17 cellular contexts compared by ENCODE assay signal in the genomic region with DNA sequence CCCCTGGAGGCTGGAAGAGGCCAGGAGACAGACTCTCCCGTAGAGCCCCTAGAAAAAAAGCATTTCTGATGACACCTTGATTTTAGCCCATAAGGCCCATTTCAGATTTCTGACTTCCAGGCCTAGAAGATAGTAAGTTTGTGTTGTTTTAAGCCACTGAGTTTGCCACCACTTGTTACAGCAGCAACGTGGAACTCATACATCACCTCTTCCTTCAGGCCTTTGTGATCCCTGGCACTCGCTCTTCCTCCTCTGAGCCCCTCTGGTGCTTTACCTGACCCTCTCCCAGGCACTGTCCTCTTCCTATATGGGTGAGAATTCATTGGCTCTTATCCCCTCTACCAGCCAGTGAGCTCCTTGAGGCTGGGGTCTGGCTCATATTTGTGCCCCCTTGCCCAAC. TPM values are rescaled to one million over a fixed set of nuclear protein-coding genes. Genes with fewer than 3 reads are reported as not detected.
DNase-seq lines count a peak whose midpoint lies in the region; ATAC-seq, FAIRE-seq and TF ChIP-seq lines count a peak whose summit lies in the region.
"Had no signal": no experiment of that assay in that cellular context is flagged by ENCODE, and none has a peak within 500 bp of the region (broad histone marks: within the 10 kb centered on the region; RNA-seq: fewer than 3 reads in every experiment).

No MANE protein-coding gene starts in this region.

- H2AFZ ChIP-seq in IMR-90 (replicated peaks; ENCODE audit: low read length, poor library complexity) (no peak overlapping the region), K562 (ENCODE audit: low read depth, low read length) (no peak overlapping the region)

- WGBS in IMR-90 (ENCODE audit: extremely low coverage in 2 of 2, insufficient read length in 1 of 2), 2 experiments = no CpG with 5 or more reads among the region's 3 CpGs
- WGBS in K562 (ENCODE audit: insufficient coverage, low coverage, missing lambda C conversion rate) = 56% methylated on average over 3 of the region's 3 CpGs
- WGBS in pancreas, 2 donors = 88 to 95% methylated on average over 3 of the region's 3 CpGs

- H3K79me1 ChIP-seq in IMR-90 (ENCODE audit: low read depth in 1 of 2, low read length in 2 of 2) = no peaks in the 10 kb centered on the region

- BruUV-seq in IMR-90 (replicated peaks; lab: Mats Ljungman, UMichigan) (no TSS peak), K562 (replicated peaks; lab: Mats Ljungman, UMichigan) (no TSS peak)

- peak overlapping the region; percentile 100 for H2AK5ac ChIP-seq in IMR-90 (ENCODE audit: low read depth, low read length)

- H2BK5ac ChIP-seq in IMR-90 (ENCODE audit: low read depth, low read length, poor library complexity, severe bottlenecking) = no peak overlapping the region

- POLR2A ChIA-PET in IMR-90 (lab: Charles Lee; ENCODE audit: unreplicated experiment) = no interaction called here
- POLR2A ChIA-PET in K562 (lab: Yijun Ruan, JAX) = interaction anchor here (1.9 kb wide), 1 partner anchor 10 kb away, joined by 5 read pairs; no protein-coding TSS in a partner anchor
- POLR2A ChIA-PET in activated CD4-positive, alpha-beta memory T cell treated with anti-CD3 and anti-CD28 coated beads, Interleukin-2, amount 10 ng/mL, durations not matched to agents 7 days and 5 days (lab: Charles Lee) = no interaction called here

- peak overlapping the region; percentile 99 for H3K4ac ChIP-seq in IMR-90 (ENCODE audit: low read depth, low read length)

- H3K4me3 Mint-ChIP-seq in nephron = no peak overlapping the region
- no peak overlapping the region for H3K4me3 Mint-ChIP-seq in activated CD4-positive, alpha-beta memory T cell treated with anti-CD3 and anti-CD28 coated beads, Interleukin-2, amount 10 ng/mL, durations not matched to agents 7 days and 5 days
- H3K4me3 Mint-ChIP-seq: IgD-negative memory B cell had no signal

- peak overlapping the region; percentile 100 for H2AK9ac ChIP-seq in IMR-90 (replicated peaks; ENCODE audit: low read depth, low read length, poor library complexity)

- ATAC-seq in IMR-90 (ENCODE audit: low read depth) (no peak), K562 (no peak), HG03039 (IDR thresholded peaks at IDR 0.05; ENCODE audit: unreplicated experiment) (no peak), pancreas (no peak)

- no peak overlapping the region for H3K18ac ChIP-seq in IMR-90 (ENCODE audit: low read depth, low read length)

- TF ChIP-seq RAD21 in IMR-90 (IDR thresholded peaks at IDR 0.05; ENCODE audit: low read length) (no peak), K562 (CRISPR knock-in tag; conservative IDR thresholded peaks at IDR 0.05 in 1 of 2, IDR thresholded peaks at IDR 0.05 in 1 of 2) (no peak)

- no peaks in the 10 kb centered on the region for H3K79me2 ChIP-seq in K562 (ENCODE audit: control insufficient read depth, insufficient read depth, low read length)

- no peak overlapping the region for H3K14ac ChIP-seq in IMR-90 (replicated peaks; ENCODE audit: low read depth, low read length)

- peak overlapping the region; percentile 76 to 95 (median 89) for H3K27ac Mint-ChIP-seq in nephron
- no peak overlapping the region for H3K27ac Mint-ChIP-seq in activated CD4-positive, alpha-beta memory T cell treated with anti-CD3 and anti-CD28 coated beads, Interleukin-2, amount 10 ng/mL, durations not matched to agents 7 days and 5 days
- H3K27ac Mint-ChIP-seq: CD8-positive, alpha-beta memory T cell; IgD-negative memory B cell had no signal

- no peak for DNase-seq in IMR-90
- no peak for DNase-seq in K562 (ENCODE audit: extremely low read depth in 1 of 4, low spot score in 3 of 4)
- DNase-seq in pancreas = no peak
- DNase-seq in SK-N-DZ (ENCODE audit: low spot score) = no peak
- no peak for DNase-seq in activated CD4-positive, alpha-beta memory T cell treated with anti-CD3 and anti-CD28 coated beads, Interleukin-2, amount 10 ng/mL, durations not matched to agents 7 days and 5 days
- DNase-seq: NCI-H1436 treated with DMSO at 0.1 percent for 48 hours, NCI-H748 treated with DMSO at 0.1 percent for 48 hours, T-helper 1 cell had no signal

- CTCF ChIA-PET in IMR-90 (lab: Yijun Ruan, JAX) = no interaction called here
- CTCF ChIA-PET in K562 (lab: Yijun Ruan, JAX; ENCODE audit: low intra/inter-chr PET ratio) = interaction anchor here (1.0 kb wide), 1 partner anchor 637 kb away, joined by 4 read pairs; no protein-coding TSS in a partner anchor
- CTCF ChIA-PET in activated CD4-positive, alpha-beta memory T cell treated with anti-CD3 and anti-CD28 coated beads, Interleukin-2, amount 10 ng/mL, durations not matched to agents 7 days and 5 days (lab: Charles Lee) = interaction anchor here (9.2 kb wide), 1 partner anchor 117 kb away, joined by 184 read pairs; no protein-coding TSS in a partner anchor

- H2BK15ac ChIP-seq in IMR-90 (ENCODE audit: low read depth, low read length) = peak overlapping the region; percentile 95

- H3K36me3 Mint-ChIP-seq in nephron (ENCODE audit: low read depth) = no peaks in the 10 kb centered on the region
- H3K36me3 Mint-ChIP-seq in activated CD4-positive, alpha-beta memory T cell treated with anti-CD3 and anti-CD28 coated beads, Interleukin-2, amount 10 ng/mL, durations not matched to agents 7 days and 5 days (ENCODE audit: low read depth) = no peaks in the 10 kb centered on the region
- H3K36me3 Mint-ChIP-seq: CD8-positive, alpha-beta memory T cell had no signal

- peaks cover 6% of the 10 kb centered on the region for H3K27me3 Mint-ChIP-seq in nephron (ENCODE audit: low read depth)
- H3K27me3 Mint-ChIP-seq in activated CD4-positive, alpha-beta memory T cell treated with anti-CD3 and anti-CD28 coated beads, Interleukin-2, amount 10 ng/mL, durations not matched to agents 7 days and 5 days = peaks cover 8% of the 10 kb centered on the region

- H3K4me1 ChIP-seq in IMR-90 (ENCODE audit: control insufficient read depth, insufficient read depth, low read length) = peaks cover 21% of the 10 kb centered on the region
- peaks cover 31 to 40% of the 10 kb centered on the region in 2 experiments for H3K4me1 ChIP-seq in K562 (replicated peaks in 1 of 2; ENCODE audit: control insufficient read depth in 2 of 2, insufficient read depth in 2 of 2, low read length in 2 of 2)
- peaks cover 0 to 14% (median 7%) of the 10 kb centered on the region in 3 donors for H3K4me1 ChIP-seq in pancreas

- no peak overlapping the region for H3K4me2 ChIP-seq in IMR-90 (ENCODE audit: low read depth, low read length)
- no peak overlapping the region for H3K4me2 ChIP-seq in K562 (ENCODE audit: insufficient read depth, low read length)

- no peak for TF ChIP-seq CTCF in IMR-90 (conservative IDR thresholded peaks at IDR 0.05; ENCODE audit: low read depth, low read length)
- no peak for TF ChIP-seq CTCF in K562 (IDR thresholded peaks at IDR 0.05 in 2 of 3, conservative IDR thresholded peaks at IDR 0.05 in 1 of 3; ENCODE audit: insufficient read depth in 2 of 3, low read depth in 1 of 3, low read length in 3 of 3)
- no peak for TF ChIP-seq CTCF in nephron (IDR thresholded peaks at IDR 0.05; ENCODE audit: unreplicated experiment in 3 of 3)
- TF ChIP-seq CTCF in pancreas (IDR thresholded peaks at IDR 0.05) = no peak

- H3K4me3 ChIP-seq in IMR-90 (ENCODE audit: insufficient read depth, low read depth, low read length) (no peak overlapping the region), K562 (no peak overlapping the region), pancreas (no peak overlapping the region)

- no peak overlapping the region for H3K9ac ChIP-seq in IMR-90 (ENCODE audit: low read depth, low read length)
- no peak overlapping the region for H3K9ac ChIP-seq in K562 (ENCODE audit: insufficient read depth in 1 of 2, low read depth in 2 of 2, low read length in 2 of 2)

- H3K9me3 Mint-ChIP-seq in nephron = no peaks in the 10 kb centered on the region
- peaks cover 4% of the 10 kb centered on the region for H3K9me3 Mint-ChIP-seq in activated CD4-positive, alpha-beta memory T cell treated with anti-CD3 and anti-CD28 coated beads, Interleukin-2, amount 10 ng/mL, durations not matched to agents 7 days and 5 days

- no peak overlapping the region for H3K23ac ChIP-seq in IMR-90 (ENCODE audit: low read depth, low read length)

- in situ Hi-C loops in IMR-90 (cut with MboI; ENCODE audit: low sequenced_read_pairs) = loop anchor here (5.0 kb wide), 1 partner anchor 640 kb away; no protein-coding TSS in a partner anchor
- in situ Hi-C loops in K562 (cut with MboI) = loop anchor here (5.0 kb wide), 3 partner anchors 60 to 745 kb away; partner anchors contain the start of gene KRT36

- peak overlapping the region; percentile 97 for H2BK120ac ChIP-seq in IMR-90 (ENCODE audit: low read depth, low read length)

- H3K36me3 ChIP-seq in IMR-90 (ENCODE audit: control insufficient read depth, insufficient read depth, low read length) (no peaks in the 10 kb centered on the region), K562 (ENCODE audit: control insufficient read depth, insufficient read depth, low read length) (no peaks in the 10 kb centered on the region), pancreas (no peaks in the 10 kb centered on the region)

- no peaks in the 10 kb centered on the region for H3K27me3 ChIP-seq in IMR-90 (ENCODE audit: control insufficient read depth, insufficient read depth, low read length)
- no peaks in the 10 kb centered on the region for H3K27me3 ChIP-seq in K562 (ENCODE audit: control insufficient read depth in 2 of 2, insufficient read depth in 2 of 2, low read length in 2 of 2)
- no peaks in the 10 kb centered on the region for H3K27me3 ChIP-seq in pancreas

- H3K9me3 ChIP-seq in IMR-90 (ENCODE audit: control insufficient read depth, insufficient read depth, low read length) = peaks cover 4% of the 10 kb centered on the region
- no peaks in the 10 kb centered on the region for H3K9me3 ChIP-seq in K562 (replicated peaks; ENCODE audit: control insufficient read depth, insufficient read depth, low read depth, low read length)
- no peaks in the 10 kb centered on the region for H3K9me3 ChIP-seq in pancreas

- H3K27ac ChIP-seq in IMR-90 (ENCODE audit: insufficient read depth, low read length) (no peak overlapping the region), K562 (ENCODE audit: extremely low read depth, low read depth, low read length) (no peak overlapping the region), pancreas (no peak overlapping the region)

- H3K9me1 ChIP-seq in IMR-90 (ENCODE audit: insufficient read depth, low read length) (peaks cover 12% of the 10 kb centered on the region), K562 (ENCODE audit: control insufficient read depth, insufficient read depth, low read length) (no peaks in the 10 kb centered on the region)

- no peaks in the 10 kb centered on the region for H4K20me1 ChIP-seq in IMR-90 (ENCODE audit: insufficient read depth, low read length)
- no peaks in the 10 kb centered on the region for H4K20me1 ChIP-seq in K562 (replicated peaks; ENCODE audit: control insufficient read depth, insufficient read depth, low read length)

- no peak for TF ChIP-seq EP300 in K562 (IDR thresholded peaks at IDR 0.05; ENCODE audit: low read length)

- FAIRE-seq in K562 (lab: Jason Lieb, UNC) (no peak), pancreas (lab: Jason Lieb, UNC) (no peak)

- H4K5ac ChIP-seq in IMR-90 (ENCODE audit: low read depth, low read length) = peak overlapping the region; percentile 38; the same call in 1 of the 2 replicates

- H4K91ac ChIP-seq in IMR-90 (ENCODE audit: insufficient read depth, low read depth, low read length) = peak overlapping the region; percentile 99

- H2BK20ac ChIP-seq in IMR-90 (ENCODE audit: low read depth, low read length) = peak overlapping the region; percentile 97

- dilution Hi-C loops in IMR-90 (cut with HindIII; ENCODE audit: low sequenced_read_pairs, unreplicated experiment) = no loop called here

- TF ChIP-seq POLR2A in IMR-90 (IDR thresholded peaks at IDR 0.05; ENCODE audit: low read depth, low read length) (no peak), K562 (conservative IDR thresholded peaks at IDR 0.05) (no peak)

- H4K8ac ChIP-seq in IMR-90 (ENCODE audit: low read depth in 2 of 2, low read length in 2 of 2) = peak overlapping the region in 1 of 2 experiments; percentile 94; a peak in 1 of 4 replicates

- H3K56ac ChIP-seq in IMR-90 (ENCODE audit: extremely low read depth, insufficient read depth, low read length) = no peak overlapping the region

- intact Hi-C loops in IMR-90 (cut with micrococcal nuclease) (loop anchor here (5.0 kb wide), 1 partner anchor 900 kb away; the partner anchor contains the start of gene SMARCE1), K562 (cut with micrococcal nuclease) (no loop called here), pancreas (cut with DNase I) (loop anchor here in 1 of 3 donors (5.0 kb wide), 1 partner anchor 110 kb away; no protein-coding TSS in a partner anchor)

- peaks cover 37% of the 10 kb centered on the region for H3K4me1 Mint-ChIP-seq in nephron
- H3K4me1 Mint-ChIP-seq in activated CD4-positive, alpha-beta memory T cell treated with anti-CD3 and anti-CD28 coated beads, Interleukin-2, amount 10 ng/mL, durations not matched to agents 7 days and 5 days = peaks cover 21% of the 10 kb centered on the region

RNA-seq across cellular contexts. Expression of gene KRT19, which starts 18.7 kb away (rescaled TPM):
- 14.7 and 18.1 TPM in 2 replicates for total RNA-seq in IMR-90 (2012; rRNA removed)
- 12.0 and 12.5 TPM in 2 replicates for polyA plus RNA-seq in IMR-90 (2012; rRNA removed)
- polyA plus RNA-seq in IMR-90 (2012; cell fraction: cytosol; rRNA removed) = 12.7 and 12.8 TPM in 2 replicates
- polyA plus RNA-seq in IMR-90 (2012; cell fraction: nucleus; rRNA removed; ENCODE audit: low replicate concordance) = 5.0 and 8.4 TPM in 2 replicates
- 25.0 and 82.2 TPM in 2 replicates for total RNA-seq in K562 (2011; cell fraction: chromatin; rRNA removed; ENCODE audit: low replicate concordance)
- 61.2 and 82.9 TPM in 2 replicates for total RNA-seq in K562 (2011; cell fraction: nucleolus; rRNA removed)
- total RNA-seq in K562 (2011; cell fraction: nucleoplasm; rRNA removed) = 39.3 and 39.4 TPM in 2 replicates
- total RNA-seq in K562 (2014; rRNA removed) = 120 and 137 TPM in 2 replicates
- total RNA-seq in K562 (2014; rRNA removed; fragmentation: Illumina TruSeq; extraction: Trizol) = 25.8 and 41.2 TPM in 2 replicates
- 91.7 and 92.6 TPM in 2 replicates for total RNA-seq in K562 (2015; rRNA removed; fragmentation: Illumina TruSeq; extraction: Trizol)
- 151 TPM in 2 replicates for total RNA-seq in K562 (2021)
- 96.3 and 121 TPM in 2 replicates for polyA plus RNA-seq in K562 (2011; rRNA removed)
- polyA plus RNA-seq in K562 (2011; cell fraction: cytosol; rRNA removed) = 119 and 275 TPM in 2 replicates
- polyA plus RNA-seq in K562 (2011; cell fraction: nucleus; rRNA removed) = 88.5 and 137 TPM in 2 replicates
- 152 and 175 TPM in 2 replicates for polyA plus RNA-seq in K562 (2012)
- polyA plus RNA-seq in K562 (2014; fragmentation: Illumina TruSeq; extraction: Trizol) = 66.5 and 76.7 TPM in 2 replicates
- 10 to 100 TPM; 18.5 to 21.5 TPM for polyA plus RNA-seq in K562 (2014; fragmentation: Nextera tagmentation; extraction: Ambion mirVana)
- polyA plus RNA-seq in K562 (2014; rRNA removed) = 80.2 and 104 TPM in 2 replicates
- polyA minus RNA-seq in K562 (2011; rRNA and poly(A)+ RNA removed) = 67.1 and 116 TPM in 2 replicates
- 126 and 127 TPM in 2 replicates for polyA minus RNA-seq in K562 (2011; cell fraction: cytosol; rRNA and poly(A)+ RNA removed)
- polyA minus RNA-seq in K562 (2011; cell fraction: nucleus; rRNA and poly(A)+ RNA removed) = 31.4 and 35.8 TPM in 2 replicates
- total RNA-seq in pancreas = 100 to 1,000 TPM in 2 of 6 donors, 10 to 100 TPM in 4; 14.2 to 147 (median 47.9) TPM
- 10 to 100 TPM; 81.5 to 81.9 TPM for polyA plus RNA-seq in pancreas
- 1.1 and 1.3 TPM in 2 replicates for polyA plus RNA-seq in SK-N-DZ (2014; cell fraction: cytosol; rRNA removed)
- 0.32 and 2.0 TPM in 2 replicates for polyA plus RNA-seq in SK-N-DZ (2014; cell fraction: nucleus; rRNA removed)
- not detected for total RNA-seq in activated CD4-positive, alpha-beta memory T cell treated with anti-CD3 and anti-CD28 coated beads, Interleukin-2, amount 10 ng/mL, durations not matched to agents 7 days and 5 days
- total RNA-seq: CD8-positive, alpha-beta memory T cell; SK-MEL-5 had no signal
- polyA plus RNA-seq: CD8-positive, alpha-beta memory T cell; IgD-negative memory B cell had no signal

RNA-seq across cellular contexts. Expression of gene KRT9, which starts 25.0 kb away (rescaled TPM):
- total RNA-seq in IMR-90 (2012; rRNA removed) (not detected in 2 replicates), K562 (2014; rRNA removed) (not detected in 2 replicates), K562 (2014; rRNA removed; fragmentation: Illumina TruSeq; extraction: Trizol) (not detected in 2 replicates), K562 (2015; rRNA removed; fragmentation: Illumina TruSeq; extraction: Trizol) (not detected in 2 replicates), K562 (2021) (not detected in 2 replicates), pancreas (not detected)
- polyA plus RNA-seq in IMR-90 (2012; rRNA removed) (not detected in 2 replicates), K562 (2011; rRNA removed) (not detected in 2 replicates), K562 (2014; fragmentation: Illumina TruSeq; extraction: Trizol) (not detected in 2 replicates), K562 (2014; fragmentation: Nextera tagmentation; extraction: Ambion mirVana) (under 1 TPM in 1 of 2 experiments, not detected in 1; 0.03 TPM), K562 (2014; rRNA removed) (not detected in 2 replicates), pancreas (not detected)
- not detected in 2 replicates for polyA plus RNA-seq in IMR-90 (2012; cell fraction: cytosol; rRNA removed)
- not detected in 2 replicates for polyA plus RNA-seq in IMR-90 (2012; cell fraction: nucleus; rRNA removed; ENCODE audit: low replicate concordance)
- total RNA-seq in K562 (2011; cell fraction: chromatin; rRNA removed; ENCODE audit: low replicate concordance) = not detected in 2 replicates
- not detected in 2 replicates for total RNA-seq in K562 (2011; cell fraction: nucleolus; rRNA removed)
- not detected in 2 replicates for total RNA-seq in K562 (2011; cell fraction: nucleoplasm; rRNA removed)
- polyA plus RNA-seq in K562 (2011; cell fraction: cytosol; rRNA removed) = 0.03 TPM in 1 of 2 replicates, not detected in the other
- polyA plus RNA-seq in K562 (2011; cell fraction: nucleus; rRNA removed) = not detected in 2 replicates
- polyA plus RNA-seq in K562 (2012) = not detected in 2 replicates
- not detected in 2 replicates for polyA minus RNA-seq in K562 (2011; rRNA and poly(A)+ RNA removed)
- polyA minus RNA-seq in K562 (2011; cell fraction: cytosol; rRNA and poly(A)+ RNA removed) = not detected in 2 replicates
- polyA minus RNA-seq in K562 (2011; cell fraction: nucleus; rRNA and poly(A)+ RNA removed) = not detected in 2 replicates
- 0.27 TPM in 1 of 2 replicates, not detected in the other for polyA plus RNA-seq in SK-N-DZ (2014; cell fraction: cytosol; rRNA removed)
- polyA plus RNA-seq in SK-N-DZ (2014; cell fraction: nucleus; rRNA removed) = 1.6 TPM in 1 of 2 replicates, not detected in the other
- not detected for total RNA-seq in activated CD4-positive, alpha-beta memory T cell treated with anti-CD3 and anti-CD28 coated beads, Interleukin-2, amount 10 ng/mL, durations not matched to agents 7 days and 5 days
- total RNA-seq: CD8-positive, alpha-beta memory T cell; Daoy; H7; RPMI7951; SK-MEL-5 had no signal
- polyA plus RNA-seq: BJ; CD8-positive, alpha-beta memory T cell; IgD-negative memory B cell had no signal

RNA-seq across cellular contexts. Expression of gene KRT15, which starts 28.1 kb away (rescaled TPM):
- total RNA-seq in IMR-90 (2012; rRNA removed) (2.9 and 3.6 TPM in 2 replicates), K562 (2014; rRNA removed) (0.37 and 2.4 TPM in 2 replicates), K562 (2014; rRNA removed; fragmentation: Illumina TruSeq; extraction: Trizol) (0.44 and 0.89 TPM in 2 replicates), K562 (2015; rRNA removed; fragmentation: Illumina TruSeq; extraction: Trizol) (0.29 and 0.68 TPM in 2 replicates), K562 (2021) (0.34 and 0.95 TPM in 2 replicates), pancreas (1 to 10 TPM in 2 of 6 donors, under 1 TPM in 4; 0.20 to 1.4 (median 0.43) TPM)
- polyA plus RNA-seq in IMR-90 (2012; rRNA removed) (5.3 and 7.6 TPM in 2 replicates), K562 (2011; rRNA removed) (2.1 and 4.4 TPM in 2 replicates), K562 (2014; fragmentation: Illumina TruSeq; extraction: Trizol) (0.49 and 1.1 TPM in 2 replicates), K562 (2014; fragmentation: Nextera tagmentation; extraction: Ambion mirVana) (under 1 TPM; 0.28 to 0.60 TPM), K562 (2014; rRNA removed) (0.56 and 2.0 TPM in 2 replicates), pancreas (1 to 10 TPM; 1.1 TPM)
- 3.4 and 3.7 TPM in 2 replicates for polyA plus RNA-seq in IMR-90 (2012; cell fraction: cytosol; rRNA removed)
- polyA plus RNA-seq in IMR-90 (2012; cell fraction: nucleus; rRNA removed; ENCODE audit: low replicate concordance) = 17.3 and 18.6 TPM in 2 replicates
- 2.1 and 4.1 TPM in 2 replicates for total RNA-seq in K562 (2011; cell fraction: chromatin; rRNA removed; ENCODE audit: low replicate concordance)
- total RNA-seq in K562 (2011; cell fraction: nucleolus; rRNA removed) = 1.6 and 2.8 TPM in 2 replicates
- 1.2 and 3.0 TPM in 2 replicates for total RNA-seq in K562 (2011; cell fraction: nucleoplasm; rRNA removed)
- polyA plus RNA-seq in K562 (2011; cell fraction: cytosol; rRNA removed) = 1.7 and 2.4 TPM in 2 replicates
- 1.9 and 8.5 TPM in 2 replicates for polyA plus RNA-seq in K562 (2011; cell fraction: nucleus; rRNA removed)
- polyA plus RNA-seq in K562 (2012) = 1.1 and 1.4 TPM in 2 replicates
- 0.39 and 1.2 TPM in 2 replicates for polyA minus RNA-seq in K562 (2011; rRNA and poly(A)+ RNA removed)
- not detected in 2 replicates for polyA minus RNA-seq in K562 (2011; cell fraction: cytosol; rRNA and poly(A)+ RNA removed)
- polyA minus RNA-seq in K562 (2011; cell fraction: nucleus; rRNA and poly(A)+ RNA removed) = 0.67 and 1.1 TPM in 2 replicates
- not detected in 2 replicates for polyA plus RNA-seq in SK-N-DZ (2014; cell fraction: cytosol; rRNA removed)
- polyA plus RNA-seq in SK-N-DZ (2014; cell fraction: nucleus; rRNA removed) = not detected in 2 replicates
- total RNA-seq in activated CD4-positive, alpha-beta memory T cell treated with anti-CD3 and anti-CD28 coated beads, Interleukin-2, amount 10 ng/mL, durations not matched to agents 7 days and 5 days = not detected
- total RNA-seq: CD8-positive, alpha-beta memory T cell had no signal
- polyA plus RNA-seq: CD8-positive, alpha-beta memory T cell; IgD-negative memory B cell had no signal

RNA-seq across cellular contexts. Expression of gene KRT14, which starts 39.9 kb away (rescaled TPM):
- total RNA-seq in IMR-90 (2012; rRNA removed) (not detected in 2 replicates), K562 (2014; rRNA removed) (not detected in 2 replicates), K562 (2014; rRNA removed; fragmentation: Illumina TruSeq; extraction: Trizol) (not detected in 2 replicates), K562 (2015; rRNA removed; fragmentation: Illumina TruSeq; extraction: Trizol) (not detected in 2 replicates), K562 (2021) (not detected in 2 replicates), pancreas (under 1 TPM in 2 of 6 donors, not detected in 4; 0.26 to 0.28 TPM)
- polyA plus RNA-seq in IMR-90 (2012; rRNA removed) (not detected in 2 replicates), K562 (2011; rRNA removed) (0.08 and 0.22 TPM in 2 replicates), K562 (2014; fragmentation: Illumina TruSeq; extraction: Trizol) (not detected in 2 replicates), K562 (2014; fragmentation: Nextera tagmentation; extraction: Ambion mirVana) (not detected), K562 (2014; rRNA removed) (not detected in 2 replicates), pancreas (under 1 TPM; 0.30 to 0.38 TPM)
- not detected in 2 replicates for polyA plus RNA-seq in IMR-90 (2012; cell fraction: cytosol; rRNA removed)
- 0.06 TPM in 1 of 2 replicates, not detected in the other for polyA plus RNA-seq in IMR-90 (2012; cell fraction: nucleus; rRNA removed; ENCODE audit: low replicate concordance)
- not detected in 2 replicates for total RNA-seq in K562 (2011; cell fraction: chromatin; rRNA removed; ENCODE audit: low replicate concordance)
- total RNA-seq in K562 (2011; cell fraction: nucleolus; rRNA removed) = not detected in 2 replicates
- total RNA-seq in K562 (2011; cell fraction: nucleoplasm; rRNA removed) = not detected in 2 replicates
- 0.09 TPM in 1 of 2 replicates, not detected in the other for polyA plus RNA-seq in K562 (2011; cell fraction: cytosol; rRNA removed)
- not detected in 2 replicates for polyA plus RNA-seq in K562 (2011; cell fraction: nucleus; rRNA removed)
- not detected in 2 replicates for polyA plus RNA-seq in K562 (2012)
- polyA minus RNA-seq in K562 (2011; rRNA and poly(A)+ RNA removed) = not detected in 2 replicates
- not detected in 2 replicates for polyA minus RNA-seq in K562 (2011; cell fraction: cytosol; rRNA and poly(A)+ RNA removed)
- polyA minus RNA-seq in K562 (2011; cell fraction: nucleus; rRNA and poly(A)+ RNA removed) = not detected in 2 replicates
- not detected in 2 replicates for polyA plus RNA-seq in SK-N-DZ (2014; cell fraction: cytosol; rRNA removed)
- not detected in 2 replicates for polyA plus RNA-seq in SK-N-DZ (2014; cell fraction: nucleus; rRNA removed)
- not detected for total RNA-seq in activated CD4-positive, alpha-beta memory T cell treated with anti-CD3 and anti-CD28 coated beads, Interleukin-2, amount 10 ng/mL, durations not matched to agents 7 days and 5 days
- total RNA-seq: CD8-positive, alpha-beta memory T cell; H7; RPMI7951; SK-MEL-5 had no signal
- polyA plus RNA-seq: CD8-positive, alpha-beta memory T cell; IgD-negative memory B cell had no signal

RNA-seq across cellular contexts. Expression of gene KRT13, which starts 41.4 kb away (rescaled TPM):
- 0.18 and 0.28 TPM in 2 replicates for total RNA-seq in IMR-90 (2012; rRNA removed)
- 0.56 and 0.60 TPM in 2 replicates for polyA plus RNA-seq in IMR-90 (2012; rRNA removed)
- polyA plus RNA-seq in IMR-90 (2012; cell fraction: cytosol; rRNA removed) = 0.42 and 0.44 TPM in 2 replicates
- polyA plus RNA-seq in IMR-90 (2012; cell fraction: nucleus; rRNA removed; ENCODE audit: low replicate concordance) = 0.61 and 0.87 TPM in 2 replicates
- total RNA-seq in K562 (2011; cell fraction: chromatin; rRNA removed; ENCODE audit: low replicate concordance) = 0.21 and 0.76 TPM in 2 replicates
- not detected in 2 replicates for total RNA-seq in K562 (2011; cell fraction: nucleolus; rRNA removed)
- total RNA-seq in K562 (2011; cell fraction: nucleoplasm; rRNA removed) = not detected in 2 replicates
- 1.1 TPM in 1 of 2 replicates, not detected in the other for total RNA-seq in K562 (2014; rRNA removed)
- not detected in 2 replicates for total RNA-seq in K562 (2014; rRNA removed; fragmentation: Illumina TruSeq; extraction: Trizol)
- total RNA-seq in K562 (2015; rRNA removed; fragmentation: Illumina TruSeq; extraction: Trizol) = 0.11 TPM in 1 of 2 replicates, not detected in the other
- total RNA-seq in K562 (2021) = 0.22 TPM in 1 of 2 replicates, not detected in the other
- 0.16 and 0.26 TPM in 2 replicates for polyA plus RNA-seq in K562 (2011; rRNA removed)
- 0.48 and 0.58 TPM in 2 replicates for polyA plus RNA-seq in K562 (2011; cell fraction: cytosol; rRNA removed)
- 0.93 and 3.3 TPM in 2 replicates for polyA plus RNA-seq in K562 (2011; cell fraction: nucleus; rRNA removed)
- polyA plus RNA-seq in K562 (2012) = 0.17 and 0.36 TPM in 2 replicates
- 0.30 TPM in 1 of 2 replicates, not detected in the other for polyA plus RNA-seq in K562 (2014; fragmentation: Illumina TruSeq; extraction: Trizol)
- polyA plus RNA-seq in K562 (2014; fragmentation: Nextera tagmentation; extraction: Ambion mirVana) = under 1 TPM in 1 of 2 experiments, not detected in 1; 0.13 TPM
- polyA plus RNA-seq in K562 (2014; rRNA removed) = 0.28 TPM in 1 of 2 replicates, not detected in the other
- polyA minus RNA-seq in K562 (2011; rRNA and poly(A)+ RNA removed) = 0.15 and 0.28 TPM in 2 replicates
- not detected in 2 replicates for polyA minus RNA-seq in K562 (2011; cell fraction: cytosol; rRNA and poly(A)+ RNA removed)
- 0.22 and 0.54 TPM in 2 replicates for polyA minus RNA-seq in K562 (2011; cell fraction: nucleus; rRNA and poly(A)+ RNA removed)
- under 1 TPM in 1 of 6 donors, not detected in 5; 0.39 TPM for total RNA-seq in pancreas
- 10 to 100 TPM in 1 of 2 donors, 1 to 10 TPM in 1; 5.3 to 11.9 TPM for polyA plus RNA-seq in pancreas
- polyA plus RNA-seq in SK-N-DZ (2014; cell fraction: cytosol; rRNA removed) = not detected in 2 replicates
- not detected in 2 replicates for polyA plus RNA-seq in SK-N-DZ (2014; cell fraction: nucleus; rRNA removed)
- total RNA-seq in activated CD4-positive, alpha-beta memory T cell treated with anti-CD3 and anti-CD28 coated beads, Interleukin-2, amount 10 ng/mL, durations not matched to agents 7 days and 5 days = not detected
- total RNA-seq: CD8-positive, alpha-beta memory T cell; Daoy; H7; SK-MEL-5 had no signal
- polyA plus RNA-seq: CD8-positive, alpha-beta memory T cell; IgD-negative memory B cell had no signal

Comparison
In these comparisons a context has a peak if more than half of its experiments do, and no peak if none do; other contexts are left out.
1. RNA of gene KRT19, which starts 18.7 kb away (total RNA-seq): 25.0 to 151 TPM in K562, 14.2 to 147 TPM in pancreas and 14.7 to 18.1 TPM in IMR-90; not detected in activated CD4-positive, alpha-beta memory T cell treated with anti-CD3 and anti-CD28 coated beads, Interleukin-2, amount 10 ng/mL, durations not matched to agents 7 days and 5 days; every median in the first group is over 10 times any median in the second.